In genomic region chr12:45878630-45879255, GRCh38 we compare ENCODE assay signal across 11 cellular contexts.
DNase-seq lines count a peak whose midpoint lies in the region; ATAC-seq and TF ChIP-seq lines count a peak whose summit lies in the region.
"Had no signal": no experiment of that assay in that cellular context is flagged by ENCODE, and none has a peak within 500 bp of the region (broad histone marks: within the 10 kb centered on the region; RNA-seq: fewer than 3 reads in every experiment).

No MANE protein-coding gene starts in this region.

- peak; percentile 26 for DNase-seq in activated CD4-positive, alpha-beta T cell treated with anti-CD3 and anti-CD28 coated beads for 36 hours
- DNase-seq in activated CD4-positive, alpha-beta T cell treated with anti-CD3 and anti-CD28 coated beads, Interleukin-2, amount 50 U/mL, for 48 hours = no peak
- DNase-seq in NCI-H460 (ENCODE audit: extremely low read depth, low read depth) = peak; percentile 6
- DNase-seq in central memory CD4-positive, alpha-beta T cell = peak; percentile 6
- DNase-seq in osteocyte (ENCODE audit: extremely low spot score, unreplicated experiment) = no peak
- DNase-seq in RWPE1 (ENCODE audit: low spot score) = no peak
- no peak for DNase-seq in pons (ENCODE audit: low spot score)
- DNase-seq: NCI-H1092 treated with DMSO at 0.1 percent for 48 hours, SJCRH30 had no signal

- H3K27me3 Mint-ChIP-seq in activated CD4-positive, alpha-beta T cell treated with anti-CD3 and anti-CD28 coated beads for 36 hours = no peaks in the 10 kb centered on the region
- no peaks in the 10 kb centered on the region for H3K27me3 Mint-ChIP-seq in osteocyte (ENCODE audit: unreplicated experiment)

- peak overlapping the region; percentile 75 for H3K27ac Mint-ChIP-seq in activated CD4-positive, alpha-beta T cell treated with anti-CD3 and anti-CD28 coated beads for 36 hours
- H3K27ac Mint-ChIP-seq in osteocyte (ENCODE audit: unreplicated experiment) = peak overlapping the region; percentile 82

- POLR2A ChIA-PET in activated CD4-positive, alpha-beta T cell treated with anti-CD3 and anti-CD28 coated beads for 36 hours (lab: Charles Lee) = no interaction called here
- POLR2A ChIA-PET in RWPE1 (lab: Yijun Ruan, JAX; ENCODE audit: low non-redundant PET) = no interaction called here

- no peak overlapping the region for H3K27ac ChIP-seq in RWPE1
- H3K27ac ChIP-seq: SJCRH30 had no signal

- no peaks in the 10 kb centered on the region for H3K9me3 Mint-ChIP-seq in activated CD4-positive, alpha-beta T cell treated with anti-CD3 and anti-CD28 coated beads for 36 hours (ENCODE audit: low read depth)
- H3K9me3 Mint-ChIP-seq in osteocyte (ENCODE audit: unreplicated experiment) = no peaks in the 10 kb centered on the region

- TF ChIP-seq CTCF in osteocyte (IDR thresholded peaks at IDR 0.05) = no peak
- TF ChIP-seq CTCF in RWPE1 (conservative IDR thresholded peaks at IDR 0.05; ENCODE audit: low read depth) = no peak

- peak; percentile 57 for ATAC-seq in activated CD4-positive, alpha-beta T cell treated with anti-CD3 and anti-CD28 coated beads for 36 hours
- ATAC-seq in HG02981 (IDR thresholded peaks at IDR 0.05; ENCODE audit: unreplicated experiment) = no peak
- ATAC-seq: esophagus mucosa had no signal

- H3K4me3 Mint-ChIP-seq in activated CD4-positive, alpha-beta T cell treated with anti-CD3 and anti-CD28 coated beads for 36 hours = no peak overlapping the region
- peak overlapping the region; percentile 1 for H3K4me3 Mint-ChIP-seq in osteocyte (ENCODE audit: unreplicated experiment)

- H3K4me1 Mint-ChIP-seq in activated CD4-positive, alpha-beta T cell treated with anti-CD3 and anti-CD28 coated beads for 36 hours = peaks cover 30% of the 10 kb centered on the region
- H3K4me1 Mint-ChIP-seq in osteocyte (ENCODE audit: unreplicated experiment) = peaks cover 47% of the 10 kb centered on the region

- CTCF ChIA-PET in activated CD4-positive, alpha-beta T cell treated with anti-CD3 and anti-CD28 coated beads for 36 hours (lab: Charles Lee) = no interaction called here
- CTCF ChIA-PET in RWPE1 (lab: Yijun Ruan, JAX) = no interaction called here

- intact Hi-C loops in activated CD4-positive, alpha-beta T cell treated with anti-CD3 and anti-CD28 coated beads for 36 hours (cut with DNase I, micrococcal nuclease) = no loop called here

- H3K36me3 Mint-ChIP-seq in activated CD4-positive, alpha-beta T cell treated with anti-CD3 and anti-CD28 coated beads for 36 hours (ENCODE audit: low read depth) = peaks cover 59% of the 10 kb centered on the region
- H3K36me3 Mint-ChIP-seq in osteocyte (ENCODE audit: unreplicated experiment) = peaks cover 45% of the 10 kb centered on the region

Comparison
In these comparisons a context has a peak if more than half of its experiments do, and no peak if none do; other contexts are left out.
1. DNase-seq: peak in activated CD4-positive, alpha-beta T cell treated with anti-CD3 and anti-CD28 coated beads for 36 hours (single experiment), NCI-H460 (single experiment) and central memory CD4-positive, alpha-beta T cell (single experiment); none in activated CD4-positive, alpha-beta T cell treated with anti-CD3 and anti-CD28 coated beads, Interleukin-2, amount 50 U/mL, for 48 hours (0 of 2), osteocyte (single experiment), RWPE1 (single experiment) and pons (single experiment).